In the genomic region with DNA sequence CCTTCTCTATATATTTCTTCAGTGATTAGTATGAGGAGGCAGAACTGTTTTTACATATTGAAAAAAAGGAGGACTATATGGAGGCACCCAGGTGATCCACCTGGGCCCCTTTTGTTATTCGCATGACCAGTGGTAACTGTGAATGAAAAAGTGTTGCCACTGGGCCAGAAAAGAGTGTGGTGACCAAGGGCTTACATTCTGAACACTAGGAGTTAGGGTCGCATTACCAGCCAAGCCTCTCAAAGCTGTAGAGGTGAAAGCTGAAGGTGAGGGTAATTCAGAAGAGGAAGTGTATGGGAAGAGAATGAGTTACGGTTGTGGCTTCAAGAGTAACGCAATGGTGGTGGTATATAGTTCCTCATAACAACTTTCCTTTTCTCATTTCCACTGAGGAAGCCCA, we compare ENCODE assay signal across 2 cellular contexts.
TF ChIP-seq lines count a peak whose summit lies in the region.

No MANE protein-coding gene starts in this region.

TF ChIP-seq in GM23338, 12 proteins besides CTCF, POLR2A, EP300 and RAD21 (continued from another document):
- TF ChIP-seq ZNF462 (CRISPR knock-in tag; IDR thresholded peaks at IDR 0.05), result peak; percentile 82
- no peak for TF ChIP-seq EZH2 (IDR thresholded peaks at IDR 0.05; ENCODE audit: low read depth, unreplicated experiment)
- TF ChIP-seq STAT1 (IDR thresholded peaks at IDR 0.05; ENCODE audit: unreplicated experiment), result no peak

TF ChIP-seq in WTC11, 78 proteins besides CTCF, POLR2A, EP300 and RAD21 (continued from another document):
- no peak for TF ChIP-seq ATF6 (CRISPR knock-in tag; IDR thresholded peaks at IDR 0.05)
- TF ChIP-seq, protein P1, sequence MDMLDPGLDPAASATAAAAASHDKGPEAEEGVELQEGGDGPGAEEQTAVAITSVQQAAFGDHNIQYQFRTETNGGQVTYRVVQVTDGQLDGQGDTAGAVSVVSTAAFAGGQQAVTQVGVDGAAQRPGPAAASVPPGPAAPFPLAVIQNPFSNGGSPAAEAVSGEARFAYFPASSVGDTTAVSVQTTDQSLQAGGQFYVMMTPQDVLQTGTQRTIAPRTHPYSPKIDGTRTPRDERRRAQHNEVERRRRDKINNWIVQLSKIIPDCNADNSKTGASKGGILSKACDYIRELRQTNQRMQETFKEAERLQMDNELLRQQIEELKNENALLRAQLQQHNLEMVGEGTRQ (CRISPR knock-in tag; IDR thresholded peaks at IDR 0.05), result no peak
- no peak for TF ChIP-seq ATF1 (CRISPR knock-in tag; IDR thresholded peaks at IDR 0.05)
- TF ChIP-seq ATF2 (CRISPR knock-in tag; IDR thresholded peaks at IDR 0.05; ENCODE audit: borderline replicate concordance, low read depth), result no peak
- TF ChIP-seq E2F5 (CRISPR knock-in tag; IDR thresholded peaks at IDR 0.05), result no peak
- no peak for TF ChIP-seq FOXP1 (CRISPR knock-in tag; IDR thresholded peaks at IDR 0.05; ENCODE audit: borderline replicate concordance)
- TF ChIP-seq ZNF671 (CRISPR knock-in tag; IDR thresholded peaks at IDR 0.05), result no peak
- TF ChIP-seq MYBL2 (CRISPR knock-in tag; IDR thresholded peaks at IDR 0.05), result no peak
- no peak for TF ChIP-seq CREB1 (CRISPR knock-in tag; IDR thresholded peaks at IDR 0.05)
